ENCODE assay signal across 1 cellular context in genomic region chr15:40333922-40334492, GRCh38.
A peak's percentile ranks its signal among the peaks of the same experiment; 100 is the strongest.
TF ChIP-seq lines count a peak whose summit lies in the region.

No MANE protein-coding gene starts in this region.

TF ChIP-seq in K562, 482 proteins besides CTCF, POLR2A, EP300 and RAD21 (continued from another document and continues in another):
- TF ChIP-seq ZNF584 (CRISPR knock-in tag; IDR thresholded peaks at IDR 0.05; ENCODE audit: low read depth) (0 out of 2 replicates have a peak, but pooled peaks have one; percentile 26), NR4A1 (CRISPR knock-in tag; IDR thresholded peaks at IDR 0.05) (no peak), NR4A1 (tag; IDR thresholded peaks at IDR 0.05) (no peak), ZNF140 (CRISPR knock-in tag; IDR thresholded peaks at IDR 0.05) (no peak), RFX1 (IDR thresholded peaks at IDR 0.05) (no peak), ZNF217 (CRISPR knock-in tag; IDR thresholded peaks at IDR 0.05) (no peak), ARNT (IDR thresholded peaks at IDR 0.05) (no peak), FOXP4 (CRISPR knock-in tag; IDR thresholded peaks at IDR 0.05; ENCODE audit: borderline replicate concordance) (no peak), SMAD4 (CRISPR knock-in tag; conservative IDR thresholded peaks at IDR 0.05) (peak; percentile 77), TARDBP (IDR thresholded peaks at IDR 0.05) (no peak), POLR2B (IDR thresholded peaks at IDR 0.05; ENCODE audit: low read depth, partially characterized antibody) (no peak), ZBTB7A (IDR thresholded peaks at IDR 0.05; ENCODE audit: borderline replicate concordance, control insufficient read depth, low read depth, low read length) (no peak), SP1 (CRISPR knock-in tag; IDR thresholded peaks at IDR 0.05) (peak; percentile 45; the same call in 1 of the 2 replicates), MYBL2 (IDR thresholded peaks at IDR 0.05; ENCODE audit: low read depth) (no peak), MYBL2 (CRISPR knock-in tag; IDR thresholded peaks at IDR 0.05; ENCODE audit: borderline replicate concordance) (no peak), E2F3 (CRISPR knock-in tag; IDR thresholded peaks at IDR 0.05) (no peak), KLF13 (tag; IDR thresholded peaks at IDR 0.05; ENCODE audit: borderline replicate concordance, low read depth) (no peak), MYNN (IDR thresholded peaks at IDR 0.05) (no peak), MYNN (CRISPR knock-in tag; IDR thresholded peaks at IDR 0.05) (no peak), TAL1 (IDR thresholded peaks at IDR 0.05) (no peak), ARID1B (IDR thresholded peaks at IDR 0.05) (0 out of 2 replicates have a peak, but pooled peaks have one; percentile 30), NFE2 (IDR thresholded peaks at IDR 0.05; ENCODE audit: low read depth) (no peak), POLR2AphosphoS2 (IDR thresholded peaks at IDR 0.05; ENCODE audit: low read length) (no peak), GABPB1 (CRISPR knock-in tag; IDR thresholded peaks at IDR 0.05) (0 out of 2 replicates have a peak, but pooled peaks have one; percentile 40), GATA2 (CRISPR knock-in tag; IDR thresholded peaks at IDR 0.05) (no peak), ZNF740 (CRISPR knock-in tag; IDR thresholded peaks at IDR 0.05) (no peak), ZNF740 (tag; IDR thresholded peaks at IDR 0.05) (no peak), MTA3 (IDR thresholded peaks at IDR 0.05; ENCODE audit: borderline replicate concordance) (no peak), DIDO1 (tag; IDR thresholded peaks at IDR 0.05; ENCODE audit: low read depth) (no peak), E2F6 (IDR thresholded peaks at IDR 0.05; ENCODE audit: borderline replicate concordance in 1 of 2, extremely low read depth in 1 of 2, insufficient read depth in 1 of 2, insufficient read length in 1 of 2, low read depth in 1 of 2, low read length in 1 of 2, poor library complexity in 1 of 2, severe bottlenecking in 1 of 2) (peak in 1 of 2 experiments; percentile 17), BHLHE40 (IDR thresholded peaks at IDR 0.05; ENCODE audit: low read length) (peak; percentile 91), CCAR2 (IDR thresholded peaks at IDR 0.05; ENCODE audit: low read depth, low read length) (no peak), SAFB (IDR thresholded peaks at IDR 0.05; ENCODE audit: borderline replicate concordance, low read depth, low read length) (no peak), RBFOX2 (IDR thresholded peaks at IDR 0.05; ENCODE audit: low read depth, low read length) (no peak), CXXC5 (CRISPR knock-in tag; IDR thresholded peaks at IDR 0.05) (peak; percentile 51; the same call in 1 of the 2 replicates), PPARD (CRISPR knock-in tag; IDR thresholded peaks at IDR 0.05) (no peak), ADNP (tag; IDR thresholded peaks at IDR 0.05) (no peak), ZNF263 (CRISPR knock-in tag; IDR thresholded peaks at IDR 0.05; ENCODE audit: borderline replicate concordance) (no peak), KLF1 (tag; IDR thresholded peaks at IDR 0.05) (no peak), MTA2 (IDR thresholded peaks at IDR 0.05; ENCODE audit: low read depth) (no peak), MECOM (CRISPR knock-in tag; IDR thresholded peaks at IDR 0.05) (no peak), HDGF (IDR thresholded peaks at IDR 0.05) (no peak), XRCC4 (IDR thresholded peaks at IDR 0.05; ENCODE audit: extremely low read depth, insufficient read depth, insufficient read length) (no peak)
- TF ChIP-seq, protein P1, sequence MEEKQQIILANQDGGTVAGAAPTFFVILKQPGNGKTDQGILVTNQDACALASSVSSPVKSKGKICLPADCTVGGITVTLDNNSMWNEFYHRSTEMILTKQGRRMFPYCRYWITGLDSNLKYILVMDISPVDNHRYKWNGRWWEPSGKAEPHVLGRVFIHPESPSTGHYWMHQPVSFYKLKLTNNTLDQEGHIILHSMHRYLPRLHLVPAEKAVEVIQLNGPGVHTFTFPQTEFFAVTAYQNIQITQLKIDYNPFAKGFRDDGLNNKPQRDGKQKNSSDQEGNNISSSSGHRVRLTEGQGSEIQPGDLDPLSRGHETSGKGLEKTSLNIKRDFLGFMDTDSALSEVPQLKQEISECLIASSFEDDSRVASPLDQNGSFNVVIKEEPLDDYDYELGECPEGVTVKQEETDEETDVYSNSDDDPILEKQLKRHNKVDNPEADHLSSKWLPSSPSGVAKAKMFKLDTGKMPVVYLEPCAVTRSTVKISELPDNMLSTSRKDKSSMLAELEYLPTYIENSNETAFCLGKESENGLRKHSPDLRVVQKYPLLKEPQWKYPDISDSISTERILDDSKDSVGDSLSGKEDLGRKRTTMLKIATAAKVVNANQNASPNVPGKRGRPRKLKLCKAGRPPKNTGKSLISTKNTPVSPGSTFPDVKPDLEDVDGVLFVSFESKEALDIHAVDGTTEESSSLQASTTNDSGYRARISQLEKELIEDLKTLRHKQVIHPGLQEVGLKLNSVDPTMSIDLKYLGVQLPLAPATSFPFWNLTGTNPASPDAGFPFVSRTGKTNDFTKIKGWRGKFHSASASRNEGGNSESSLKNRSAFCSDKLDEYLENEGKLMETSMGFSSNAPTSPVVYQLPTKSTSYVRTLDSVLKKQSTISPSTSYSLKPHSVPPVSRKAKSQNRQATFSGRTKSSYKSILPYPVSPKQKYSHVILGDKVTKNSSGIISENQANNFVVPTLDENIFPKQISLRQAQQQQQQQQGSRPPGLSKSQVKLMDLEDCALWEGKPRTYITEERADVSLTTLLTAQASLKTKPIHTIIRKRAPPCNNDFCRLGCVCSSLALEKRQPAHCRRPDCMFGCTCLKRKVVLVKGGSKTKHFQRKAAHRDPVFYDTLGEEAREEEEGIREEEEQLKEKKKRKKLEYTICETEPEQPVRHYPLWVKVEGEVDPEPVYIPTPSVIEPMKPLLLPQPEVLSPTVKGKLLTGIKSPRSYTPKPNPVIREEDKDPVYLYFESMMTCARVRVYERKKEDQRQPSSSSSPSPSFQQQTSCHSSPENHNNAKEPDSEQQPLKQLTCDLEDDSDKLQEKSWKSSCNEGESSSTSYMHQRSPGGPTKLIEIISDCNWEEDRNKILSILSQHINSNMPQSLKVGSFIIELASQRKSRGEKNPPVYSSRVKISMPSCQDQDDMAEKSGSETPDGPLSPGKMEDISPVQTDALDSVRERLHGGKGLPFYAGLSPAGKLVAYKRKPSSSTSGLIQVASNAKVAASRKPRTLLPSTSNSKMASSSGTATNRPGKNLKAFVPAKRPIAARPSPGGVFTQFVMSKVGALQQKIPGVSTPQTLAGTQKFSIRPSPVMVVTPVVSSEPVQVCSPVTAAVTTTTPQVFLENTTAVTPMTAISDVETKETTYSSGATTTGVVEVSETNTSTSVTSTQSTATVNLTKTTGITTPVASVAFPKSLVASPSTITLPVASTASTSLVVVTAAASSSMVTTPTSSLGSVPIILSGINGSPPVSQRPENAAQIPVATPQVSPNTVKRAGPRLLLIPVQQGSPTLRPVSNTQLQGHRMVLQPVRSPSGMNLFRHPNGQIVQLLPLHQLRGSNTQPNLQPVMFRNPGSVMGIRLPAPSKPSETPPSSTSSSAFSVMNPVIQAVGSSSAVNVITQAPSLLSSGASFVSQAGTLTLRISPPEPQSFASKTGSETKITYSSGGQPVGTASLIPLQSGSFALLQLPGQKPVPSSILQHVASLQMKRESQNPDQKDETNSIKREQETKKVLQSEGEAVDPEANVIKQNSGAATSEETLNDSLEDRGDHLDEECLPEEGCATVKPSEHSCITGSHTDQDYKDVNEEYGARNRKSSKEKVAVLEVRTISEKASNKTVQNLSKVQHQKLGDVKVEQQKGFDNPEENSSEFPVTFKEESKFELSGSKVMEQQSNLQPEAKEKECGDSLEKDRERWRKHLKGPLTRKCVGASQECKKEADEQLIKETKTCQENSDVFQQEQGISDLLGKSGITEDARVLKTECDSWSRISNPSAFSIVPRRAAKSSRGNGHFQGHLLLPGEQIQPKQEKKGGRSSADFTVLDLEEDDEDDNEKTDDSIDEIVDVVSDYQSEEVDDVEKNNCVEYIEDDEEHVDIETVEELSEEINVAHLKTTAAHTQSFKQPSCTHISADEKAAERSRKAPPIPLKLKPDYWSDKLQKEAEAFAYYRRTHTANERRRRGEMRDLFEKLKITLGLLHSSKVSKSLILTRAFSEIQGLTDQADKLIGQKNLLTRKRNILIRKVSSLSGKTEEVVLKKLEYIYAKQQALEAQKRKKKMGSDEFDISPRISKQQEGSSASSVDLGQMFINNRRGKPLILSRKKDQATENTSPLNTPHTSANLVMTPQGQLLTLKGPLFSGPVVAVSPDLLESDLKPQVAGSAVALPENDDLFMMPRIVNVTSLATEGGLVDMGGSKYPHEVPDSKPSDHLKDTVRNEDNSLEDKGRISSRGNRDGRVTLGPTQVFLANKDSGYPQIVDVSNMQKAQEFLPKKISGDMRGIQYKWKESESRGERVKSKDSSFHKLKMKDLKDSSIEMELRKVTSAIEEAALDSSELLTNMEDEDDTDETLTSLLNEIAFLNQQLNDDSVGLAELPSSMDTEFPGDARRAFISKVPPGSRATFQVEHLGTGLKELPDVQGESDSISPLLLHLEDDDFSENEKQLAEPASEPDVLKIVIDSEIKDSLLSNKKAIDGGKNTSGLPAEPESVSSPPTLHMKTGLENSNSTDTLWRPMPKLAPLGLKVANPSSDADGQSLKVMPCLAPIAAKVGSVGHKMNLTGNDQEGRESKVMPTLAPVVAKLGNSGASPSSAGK (IDR thresholded peaks at IDR 0.05) = no peak; the same call in 1 of the 2 replicates
- TF ChIP-seq, protein P2, sequence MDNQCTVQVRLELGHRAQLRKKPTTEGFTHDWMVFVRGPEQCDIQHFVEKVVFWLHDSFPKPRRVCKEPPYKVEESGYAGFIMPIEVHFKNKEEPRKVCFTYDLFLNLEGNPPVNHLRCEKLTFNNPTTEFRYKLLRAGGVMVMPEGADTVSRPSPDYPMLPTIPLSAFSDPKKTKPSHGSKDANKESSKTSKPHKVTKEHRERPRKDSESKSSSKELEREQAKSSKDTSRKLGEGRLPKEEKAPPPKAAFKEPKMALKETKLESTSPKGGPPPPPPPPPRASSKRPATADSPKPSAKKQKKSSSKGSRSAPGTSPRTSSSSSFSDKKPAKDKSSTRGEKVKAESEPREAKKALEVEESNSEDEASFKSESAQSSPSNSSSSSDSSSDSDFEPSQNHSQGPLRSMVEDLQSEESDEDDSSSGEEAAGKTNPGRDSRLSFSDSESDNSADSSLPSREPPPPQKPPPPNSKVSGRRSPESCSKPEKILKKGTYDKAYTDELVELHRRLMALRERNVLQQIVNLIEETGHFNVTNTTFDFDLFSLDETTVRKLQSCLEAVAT (IDR thresholded peaks at IDR 0.05) = no peak
- TF ChIP-seq, protein P3, sequence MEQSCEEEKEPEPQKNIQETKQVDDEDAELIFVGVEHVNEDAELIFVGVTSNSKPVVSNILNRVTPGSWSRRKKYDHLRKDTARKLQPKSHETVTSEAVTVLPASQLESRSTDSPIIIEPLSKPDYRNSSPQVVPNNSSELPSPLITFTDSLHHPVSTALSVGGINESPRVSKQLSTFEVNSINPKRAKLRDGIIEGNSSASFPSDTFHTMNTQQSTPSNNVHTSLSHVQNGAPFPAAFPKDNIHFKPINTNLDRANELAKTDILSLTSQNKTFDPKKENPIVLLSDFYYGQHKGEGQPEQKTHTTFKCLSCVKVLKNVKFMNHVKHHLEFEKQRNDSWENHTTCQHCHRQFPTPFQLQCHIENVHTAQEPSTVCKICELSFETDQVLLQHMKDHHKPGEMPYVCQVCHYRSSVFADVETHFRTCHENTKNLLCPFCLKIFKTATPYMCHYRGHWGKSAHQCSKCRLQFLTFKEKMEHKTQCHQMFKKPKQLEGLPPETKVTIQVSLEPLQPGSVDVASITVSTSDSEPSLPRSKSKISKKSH (CRISPR knock-in tag; IDR thresholded peaks at IDR 0.05) = no peak
- TF ChIP-seq, protein P4, sequence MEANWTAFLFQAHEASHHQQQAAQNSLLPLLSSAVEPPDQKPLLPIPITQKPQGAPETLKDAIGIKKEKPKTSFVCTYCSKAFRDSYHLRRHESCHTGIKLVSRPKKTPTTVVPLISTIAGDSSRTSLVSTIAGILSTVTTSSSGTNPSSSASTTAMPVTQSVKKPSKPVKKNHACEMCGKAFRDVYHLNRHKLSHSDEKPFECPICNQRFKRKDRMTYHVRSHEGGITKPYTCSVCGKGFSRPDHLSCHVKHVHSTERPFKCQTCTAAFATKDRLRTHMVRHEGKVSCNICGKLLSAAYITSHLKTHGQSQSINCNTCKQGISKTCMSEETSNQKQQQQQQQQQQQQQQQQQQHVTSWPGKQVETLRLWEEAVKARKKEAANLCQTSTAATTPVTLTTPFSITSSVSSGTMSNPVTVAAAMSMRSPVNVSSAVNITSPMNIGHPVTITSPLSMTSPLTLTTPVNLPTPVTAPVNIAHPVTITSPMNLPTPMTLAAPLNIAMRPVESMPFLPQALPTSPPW (CRISPR knock-in tag; IDR thresholded peaks at IDR 0.05) = 0 out of 2 replicates have a peak, but pooled peaks have one; percentile 30
- TF ChIP-seq, protein P5, sequence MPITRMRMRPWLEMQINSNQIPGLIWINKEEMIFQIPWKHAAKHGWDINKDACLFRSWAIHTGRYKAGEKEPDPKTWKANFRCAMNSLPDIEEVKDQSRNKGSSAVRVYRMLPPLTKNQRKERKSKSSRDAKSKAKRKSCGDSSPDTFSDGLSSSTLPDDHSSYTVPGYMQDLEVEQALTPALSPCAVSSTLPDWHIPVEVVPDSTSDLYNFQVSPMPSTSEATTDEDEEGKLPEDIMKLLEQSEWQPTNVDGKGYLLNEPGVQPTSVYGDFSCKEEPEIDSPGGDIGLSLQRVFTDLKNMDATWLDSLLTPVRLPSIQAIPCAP (CRISPR knock-in tag; IDR thresholded peaks at IDR 0.05; ENCODE audit: borderline replicate concordance) = no peak
